ENCODE assay signal across 9 cellular contexts in genomic region chr6:43634702-43635303, GRCh38. TPM values are rescaled to one million over a fixed set of nuclear protein-coding genes. Genes with fewer than 3 reads are reported as not detected.
DNase-seq lines count a peak whose midpoint lies in the region; ATAC-seq and TF ChIP-seq lines count a peak whose summit lies in the region.
"Had no signal": no experiment of that assay in that cellular context is flagged by ENCODE, and none has a peak within 500 bp of the region (broad histone marks: within the 10 kb centered on the region; RNA-seq: fewer than 3 reads in every experiment).

No MANE protein-coding gene starts in this region.

- H3K9me3 ChIP-seq in prostate gland: no peaks in the 10 kb centered on the region
- H3K9me3 ChIP-seq: SJSA1 had no signal

- H3K36me3 Mint-ChIP-seq in activated T-helper 17 cell treated with anti-CD3 and anti-CD28 coated beads, Interleukin-2, amount 50 U/mL, for 72 hours (ENCODE audit: low read depth): peaks cover 45% of the 10 kb centered on the region
- H3K36me3 Mint-ChIP-seq in naive B cell: peaks cover 4 to 9% of the 10 kb centered on the region in 2 donors

- peak overlapping the region; percentile 99 for H3K27ac Mint-ChIP-seq in activated T-helper 17 cell treated with anti-CD3 and anti-CD28 coated beads, Interleukin-2, amount 50 U/mL, for 72 hours
- peak overlapping the region in 4 of 6 donors; percentile 94 to 96 (median 96) for H3K27ac Mint-ChIP-seq in naive B cell

- in situ Hi-C loops in G401 (cut with HindIII; ENCODE audit: low sequenced_read_pairs): no loop called here

- H3K9me3 Mint-ChIP-seq in activated T-helper 17 cell treated with anti-CD3 and anti-CD28 coated beads, Interleukin-2, amount 50 U/mL, for 72 hours: no peaks in the 10 kb centered on the region
- no peaks in the 10 kb centered on the region for H3K9me3 Mint-ChIP-seq in naive B cell

- no peak overlapping the region for H3K4me3 ChIP-seq in prostate gland

- H3K27ac ChIP-seq in 22Rv1 (peak overlapping the region; percentile 69), prostate gland (no peak overlapping the region)

- H3K4me1 Mint-ChIP-seq in activated T-helper 17 cell treated with anti-CD3 and anti-CD28 coated beads, Interleukin-2, amount 50 U/mL, for 72 hours: peaks cover 27% of the 10 kb centered on the region
- peaks cover 40 to 65% (median 41%) of the 10 kb centered on the region in 3 donors for H3K4me1 Mint-ChIP-seq in naive B cell

- H3K4me3 Mint-ChIP-seq in activated T-helper 17 cell treated with anti-CD3 and anti-CD28 coated beads, Interleukin-2, amount 50 U/mL, for 72 hours: peak overlapping the region; percentile 98
- H3K4me3 Mint-ChIP-seq in naive B cell: peak overlapping the region; percentile 91 to 99 (median 98)

- TF ChIP-seq CTCF in 22Rv1 (IDR thresholded peaks at IDR 0.05): no peak
- TF ChIP-seq CTCF in prostate gland (IDR thresholded peaks at IDR 0.05): no peak

- peak; percentile 50 for DNase-seq in G401 (ENCODE audit: low spot score)
- DNase-seq in naive B cell: no peak
- no peak for DNase-seq in AG08395 (ENCODE audit: low spot score)
- DNase-seq in prostate gland (ENCODE audit: low spot score): no peak
- DNase-seq in NCI-H2196 treated with DMSO at 0.1 percent for 48 hours (lab: John Stamatoyannopoulos, UW; ENCODE audit: unreplicated experiment): no peak

- WGBS in prostate gland: 69% methylated on average over 9 of the region's 9 CpGs

- no peaks in the 10 kb centered on the region for H3K36me3 ChIP-seq in prostate gland

- no peak for ATAC-seq in activated T-helper 17 cell treated with anti-CD3 and anti-CD28 coated beads, Interleukin-2, amount 50 U/mL, for 72 hours (replicated peaks)
- no peak for ATAC-seq in naive B cell (ENCODE audit: low read depth in 2 of 2)
- ATAC-seq in HG02970 (IDR thresholded peaks at IDR 0.05; ENCODE audit: low FRiP score, unreplicated experiment): no peak

- H3K27me3 Mint-ChIP-seq in activated T-helper 17 cell treated with anti-CD3 and anti-CD28 coated beads, Interleukin-2, amount 50 U/mL, for 72 hours: no peaks in the 10 kb centered on the region
- H3K27me3 Mint-ChIP-seq in naive B cell: no peaks in the 10 kb centered on the region

- H3K27me3 ChIP-seq in prostate gland (replicated peaks; ENCODE audit: insufficient read depth): no peaks in the 10 kb centered on the region
- H3K27me3 ChIP-seq: SJSA1 had no signal

- intact Hi-C loops in prostate gland (cut with DNase I): no loop called here

- peaks cover 4% of the 10 kb centered on the region for H3K4me1 ChIP-seq in prostate gland (replicated peaks)

- no peak for TF ChIP-seq POLR2A in prostate gland (IDR thresholded peaks at IDR 0.05)

RNA-seq across cellular contexts. Expression of gene MAD2L1BP, which starts 0.8 kb away (rescaled TPM):
- total RNA-seq in G401 (2014; rRNA removed; shearing (Covaris generic)): 59.0 and 78.9 TPM in 2 replicates
- total RNA-seq in activated T-helper 17 cell treated with anti-CD3 and anti-CD28 coated beads, Interleukin-2, amount 50 U/mL, for 72 hours: 10 to 100 TPM; 44.4 to 44.7 TPM
- 10 to 100 TPM; 21.3 to 31.4 (median 27.9) TPM for polyA plus RNA-seq in naive B cell (ENCODE audit: low read depth in 6 of 6)
- total RNA-seq in prostate gland: 10 to 100 TPM; 24.9 to 46.8 TPM

RNA-seq across cellular contexts. Expression of gene GTPBP2, which starts 5.7 kb away (rescaled TPM):
- 46.0 and 47.0 TPM in 2 replicates for total RNA-seq in G401 (2014; rRNA removed; shearing (Covaris generic))
- 10 to 100 TPM; 64.2 to 67.3 TPM for total RNA-seq in activated T-helper 17 cell treated with anti-CD3 and anti-CD28 coated beads, Interleukin-2, amount 50 U/mL, for 72 hours
- polyA plus RNA-seq in naive B cell (ENCODE audit: low read depth in 6 of 6): 10 to 100 TPM in 1 of 6 donors, 1 to 10 TPM in 5; 2.5 to 17.3 (median 3.8) TPM
- 10 to 100 TPM; 22.4 to 54.9 TPM for total RNA-seq in prostate gland

RNA-seq across cellular contexts. Expression of gene RSPH9, which starts 10.0 kb away (rescaled TPM):
- total RNA-seq in G401 (2014; rRNA removed; shearing (Covaris generic)): 0.92 and 1.6 TPM in 2 replicates
- total RNA-seq in activated T-helper 17 cell treated with anti-CD3 and anti-CD28 coated beads, Interleukin-2, amount 50 U/mL, for 72 hours: under 1 TPM; 0.09 to 0.66 TPM
- polyA plus RNA-seq in naive B cell (ENCODE audit: low read depth in 6 of 6): 1 to 10 TPM in 4 of 6 donors, under 1 TPM in 1, not detected in 1; 0.96 to 1.9 (median 1.5) TPM
- total RNA-seq in prostate gland: 1 to 10 TPM in 1 of 2 donors, under 1 TPM in 1; 0.23 to 1.9 TPM
- total RNA-seq: SJSA1 had no signal

RNA-seq across cellular contexts. Expression of gene MRPS18A, which starts 52.8 kb away (rescaled TPM):
- 70.5 and 89.4 TPM in 2 replicates for total RNA-seq in G401 (2014; rRNA removed; shearing (Covaris generic))
- total RNA-seq in activated T-helper 17 cell treated with anti-CD3 and anti-CD28 coated beads, Interleukin-2, amount 50 U/mL, for 72 hours: 10 to 100 TPM; 31.2 to 46.7 TPM
- polyA plus RNA-seq in naive B cell (ENCODE audit: low read depth in 6 of 6): 10 to 100 TPM; 61.1 to 91.0 (median 80.1) TPM
- 10 to 100 TPM; 56.6 to 56.9 TPM for total RNA-seq in prostate gland

RNA-seq across cellular contexts. Expression of gene POLH, which starts 58.8 kb away (rescaled TPM):
- total RNA-seq in G401 (2014; rRNA removed; shearing (Covaris generic)): 8.2 and 16.9 TPM in 2 replicates
- 10 to 100 TPM; 55.5 to 67.8 TPM for total RNA-seq in activated T-helper 17 cell treated with anti-CD3 and anti-CD28 coated beads, Interleukin-2, amount 50 U/mL, for 72 hours
- polyA plus RNA-seq in naive B cell (ENCODE audit: low read depth in 6 of 6): 10 to 100 TPM; 15.1 to 41.4 (median 19.1) TPM
- total RNA-seq in prostate gland: 10 to 100 TPM in 1 of 2 donors, 1 to 10 TPM in 1; 9.2 to 11.8 TPM
